ENCODE assay signal across 2 cellular contexts in the genomic region with DNA sequence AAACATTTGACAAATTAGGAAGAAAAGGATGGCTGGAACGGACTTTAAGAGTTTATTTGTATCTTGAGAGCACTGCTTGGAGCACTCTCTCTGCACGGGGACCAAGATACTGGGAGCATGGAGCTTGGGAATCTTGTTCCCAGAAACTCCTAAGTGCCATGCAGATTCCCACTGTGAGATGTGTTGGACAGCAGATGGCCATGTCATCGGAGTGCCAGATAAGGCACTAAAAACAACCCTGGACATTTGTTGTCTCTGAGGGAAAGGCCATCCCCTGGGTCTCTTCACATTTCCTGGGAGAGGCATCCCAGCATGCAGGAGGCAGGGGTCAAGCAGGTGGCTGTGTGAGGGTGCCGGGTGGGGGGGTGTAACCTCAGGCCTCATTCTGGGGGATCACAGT.
TF ChIP-seq lines count a peak whose summit lies in the region.

No MANE protein-coding gene starts in this region.

TF ChIP-seq in IMR-90, 13 proteins besides CTCF, POLR2A, EP300 and RAD21 (continued from another document):
- TF ChIP-seq, protein P1, sequence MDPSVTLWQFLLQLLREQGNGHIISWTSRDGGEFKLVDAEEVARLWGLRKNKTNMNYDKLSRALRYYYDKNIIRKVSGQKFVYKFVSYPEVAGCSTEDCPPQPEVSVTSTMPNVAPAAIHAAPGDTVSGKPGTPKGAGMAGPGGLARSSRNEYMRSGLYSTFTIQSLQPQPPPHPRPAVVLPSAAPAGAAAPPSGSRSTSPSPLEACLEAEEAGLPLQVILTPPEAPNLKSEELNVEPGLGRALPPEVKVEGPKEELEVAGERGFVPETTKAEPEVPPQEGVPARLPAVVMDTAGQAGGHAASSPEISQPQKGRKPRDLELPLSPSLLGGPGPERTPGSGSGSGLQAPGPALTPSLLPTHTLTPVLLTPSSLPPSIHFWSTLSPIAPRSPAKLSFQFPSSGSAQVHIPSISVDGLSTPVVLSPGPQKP (IDR thresholded peaks at IDR 0.05; ENCODE audit: borderline replicate concordance, low read depth, low read length), result no peak
- no peak for TF ChIP-seq RCOR1 (IDR thresholded peaks at IDR 0.05; ENCODE audit: insufficient replicate concordance, low read length)
- TF ChIP-seq, protein P2, sequence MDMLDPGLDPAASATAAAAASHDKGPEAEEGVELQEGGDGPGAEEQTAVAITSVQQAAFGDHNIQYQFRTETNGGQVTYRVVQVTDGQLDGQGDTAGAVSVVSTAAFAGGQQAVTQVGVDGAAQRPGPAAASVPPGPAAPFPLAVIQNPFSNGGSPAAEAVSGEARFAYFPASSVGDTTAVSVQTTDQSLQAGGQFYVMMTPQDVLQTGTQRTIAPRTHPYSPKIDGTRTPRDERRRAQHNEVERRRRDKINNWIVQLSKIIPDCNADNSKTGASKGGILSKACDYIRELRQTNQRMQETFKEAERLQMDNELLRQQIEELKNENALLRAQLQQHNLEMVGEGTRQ (IDR thresholded peaks at IDR 0.05; ENCODE audit: low read depth, low read length), result no peak
- no peak for TF ChIP-seq NFE2L2 (IDR thresholded peaks at IDR 0.05; ENCODE audit: low read depth, low read length)

TF ChIP-seq in neural cell, 6 proteins besides CTCF, POLR2A, EP300 and RAD21:
- TF ChIP-seq, protein P3, sequence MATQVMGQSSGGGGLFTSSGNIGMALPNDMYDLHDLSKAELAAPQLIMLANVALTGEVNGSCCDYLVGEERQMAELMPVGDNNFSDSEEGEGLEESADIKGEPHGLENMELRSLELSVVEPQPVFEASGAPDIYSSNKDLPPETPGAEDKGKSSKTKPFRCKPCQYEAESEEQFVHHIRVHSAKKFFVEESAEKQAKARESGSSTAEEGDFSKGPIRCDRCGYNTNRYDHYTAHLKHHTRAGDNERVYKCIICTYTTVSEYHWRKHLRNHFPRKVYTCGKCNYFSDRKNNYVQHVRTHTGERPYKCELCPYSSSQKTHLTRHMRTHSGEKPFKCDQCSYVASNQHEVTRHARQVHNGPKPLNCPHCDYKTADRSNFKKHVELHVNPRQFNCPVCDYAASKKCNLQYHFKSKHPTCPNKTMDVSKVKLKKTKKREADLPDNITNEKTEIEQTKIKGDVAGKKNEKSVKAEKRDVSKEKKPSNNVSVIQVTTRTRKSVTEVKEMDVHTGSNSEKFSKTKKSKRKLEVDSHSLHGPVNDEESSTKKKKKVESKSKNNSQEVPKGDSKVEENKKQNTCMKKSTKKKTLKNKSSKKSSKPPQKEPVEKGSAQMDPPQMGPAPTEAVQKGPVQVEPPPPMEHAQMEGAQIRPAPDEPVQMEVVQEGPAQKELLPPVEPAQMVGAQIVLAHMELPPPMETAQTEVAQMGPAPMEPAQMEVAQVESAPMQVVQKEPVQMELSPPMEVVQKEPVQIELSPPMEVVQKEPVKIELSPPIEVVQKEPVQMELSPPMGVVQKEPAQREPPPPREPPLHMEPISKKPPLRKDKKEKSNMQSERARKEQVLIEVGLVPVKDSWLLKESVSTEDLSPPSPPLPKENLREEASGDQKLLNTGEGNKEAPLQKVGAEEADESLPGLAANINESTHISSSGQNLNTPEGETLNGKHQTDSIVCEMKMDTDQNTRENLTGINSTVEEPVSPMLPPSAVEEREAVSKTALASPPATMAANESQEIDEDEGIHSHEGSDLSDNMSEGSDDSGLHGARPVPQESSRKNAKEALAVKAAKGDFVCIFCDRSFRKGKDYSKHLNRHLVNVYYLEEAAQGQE (IDR thresholded peaks at IDR 0.05; ENCODE audit: borderline replicate concordance), result no peak
- no peak for TF ChIP-seq MXI1 (conservative IDR thresholded peaks at IDR 0.05; ENCODE audit: poor library complexity, severe bottlenecking)
- TF ChIP-seq EZH2 (IDR thresholded peaks at IDR 0.05; ENCODE audit: borderline replicate concordance, insufficient read depth, low read length, poor library complexity, severe bottlenecking), result no peak
- no peak for TF ChIP-seq SMC3 (conservative IDR thresholded peaks at IDR 0.05; ENCODE audit: poor library complexity)
- no peak for TF ChIP-seq TAF1 (IDR thresholded peaks at IDR 0.05; ENCODE audit: low read depth)
- no peak for TF ChIP-seq POLR2AphosphoS5 (IDR thresholded peaks at IDR 0.05)
